ENCODE assay signal across 1 cellular context in the genomic region with DNA sequence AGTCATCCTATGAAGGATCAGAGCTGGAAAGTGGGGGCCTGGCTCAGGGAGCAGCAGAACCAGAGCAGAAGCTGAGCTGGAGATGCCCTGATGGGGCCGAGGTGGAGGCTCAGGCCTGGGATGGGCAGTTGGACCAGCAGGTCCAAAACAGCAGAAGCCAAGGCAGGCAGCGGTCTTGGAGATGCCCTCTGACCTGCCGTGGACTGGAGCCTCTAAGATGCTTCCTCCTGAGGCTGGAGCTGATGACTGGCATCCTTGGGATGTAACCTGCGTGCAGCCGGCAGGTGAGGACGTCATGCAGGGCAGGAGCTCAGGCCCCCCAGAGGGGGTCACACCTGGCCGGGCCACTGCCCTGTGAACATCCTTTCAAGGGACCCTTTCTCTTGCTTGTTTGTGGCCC.
TF ChIP-seq lines count a peak whose summit lies in the region.

No MANE protein-coding gene starts in this region.

TF ChIP-seq in SK-N-SH, 30 proteins besides CTCF, POLR2A, EP300 and RAD21 (continued from another document):
- TF ChIP-seq, protein P1, sequence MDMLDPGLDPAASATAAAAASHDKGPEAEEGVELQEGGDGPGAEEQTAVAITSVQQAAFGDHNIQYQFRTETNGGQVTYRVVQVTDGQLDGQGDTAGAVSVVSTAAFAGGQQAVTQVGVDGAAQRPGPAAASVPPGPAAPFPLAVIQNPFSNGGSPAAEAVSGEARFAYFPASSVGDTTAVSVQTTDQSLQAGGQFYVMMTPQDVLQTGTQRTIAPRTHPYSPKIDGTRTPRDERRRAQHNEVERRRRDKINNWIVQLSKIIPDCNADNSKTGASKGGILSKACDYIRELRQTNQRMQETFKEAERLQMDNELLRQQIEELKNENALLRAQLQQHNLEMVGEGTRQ (IDR thresholded peaks at IDR 0.05; ENCODE audit: borderline replicate concordance, low read depth, low read length), result no peak
- TF ChIP-seq, protein P2, sequence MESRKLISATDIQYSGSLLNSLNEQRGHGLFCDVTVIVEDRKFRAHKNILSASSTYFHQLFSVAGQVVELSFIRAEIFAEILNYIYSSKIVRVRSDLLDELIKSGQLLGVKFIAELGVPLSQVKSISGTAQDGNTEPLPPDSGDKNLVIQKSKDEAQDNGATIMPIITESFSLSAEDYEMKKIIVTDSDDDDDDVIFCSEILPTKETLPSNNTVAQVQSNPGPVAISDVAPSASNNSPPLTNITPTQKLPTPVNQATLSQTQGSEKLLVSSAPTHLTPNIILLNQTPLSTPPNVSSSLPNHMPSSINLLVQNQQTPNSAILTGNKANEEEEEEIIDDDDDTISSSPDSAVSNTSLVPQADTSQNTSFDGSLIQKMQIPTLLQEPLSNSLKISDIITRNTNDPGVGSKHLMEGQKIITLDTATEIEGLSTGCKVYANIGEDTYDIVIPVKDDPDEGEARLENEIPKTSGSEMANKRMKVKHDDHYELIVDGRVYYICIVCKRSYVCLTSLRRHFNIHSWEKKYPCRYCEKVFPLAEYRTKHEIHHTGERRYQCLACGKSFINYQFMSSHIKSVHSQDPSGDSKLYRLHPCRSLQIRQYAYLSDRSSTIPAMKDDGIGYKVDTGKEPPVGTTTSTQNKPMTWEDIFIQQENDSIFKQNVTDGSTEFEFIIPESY (IDR thresholded peaks at IDR 0.05; ENCODE audit: borderline replicate concordance, low read depth), result no peak
- TF ChIP-seq, protein P3, sequence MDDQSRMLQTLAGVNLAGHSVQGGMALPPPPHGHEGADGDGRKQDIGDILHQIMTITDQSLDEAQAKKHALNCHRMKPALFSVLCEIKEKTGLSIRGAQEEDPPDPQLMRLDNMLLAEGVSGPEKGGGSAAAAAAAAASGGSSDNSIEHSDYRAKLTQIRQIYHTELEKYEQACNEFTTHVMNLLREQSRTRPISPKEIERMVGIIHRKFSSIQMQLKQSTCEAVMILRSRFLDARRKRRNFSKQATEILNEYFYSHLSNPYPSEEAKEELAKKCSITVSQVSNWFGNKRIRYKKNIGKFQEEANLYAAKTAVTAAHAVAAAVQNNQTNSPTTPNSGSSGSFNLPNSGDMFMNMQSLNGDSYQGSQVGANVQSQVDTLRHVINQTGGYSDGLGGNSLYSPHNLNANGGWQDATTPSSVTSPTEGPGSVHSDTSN (IDR thresholded peaks at IDR 0.05), result no peak
- TF ChIP-seq RFX5 (IDR thresholded peaks at IDR 0.05; ENCODE audit: low read length) (no peak), GATA2 (CRISPR knock-in tag; IDR thresholded peaks at IDR 0.05) (no peak), FOXJ3 (CRISPR knock-in tag; IDR thresholded peaks at IDR 0.05) (no peak)
- TF ChIP-seq, protein P4, sequence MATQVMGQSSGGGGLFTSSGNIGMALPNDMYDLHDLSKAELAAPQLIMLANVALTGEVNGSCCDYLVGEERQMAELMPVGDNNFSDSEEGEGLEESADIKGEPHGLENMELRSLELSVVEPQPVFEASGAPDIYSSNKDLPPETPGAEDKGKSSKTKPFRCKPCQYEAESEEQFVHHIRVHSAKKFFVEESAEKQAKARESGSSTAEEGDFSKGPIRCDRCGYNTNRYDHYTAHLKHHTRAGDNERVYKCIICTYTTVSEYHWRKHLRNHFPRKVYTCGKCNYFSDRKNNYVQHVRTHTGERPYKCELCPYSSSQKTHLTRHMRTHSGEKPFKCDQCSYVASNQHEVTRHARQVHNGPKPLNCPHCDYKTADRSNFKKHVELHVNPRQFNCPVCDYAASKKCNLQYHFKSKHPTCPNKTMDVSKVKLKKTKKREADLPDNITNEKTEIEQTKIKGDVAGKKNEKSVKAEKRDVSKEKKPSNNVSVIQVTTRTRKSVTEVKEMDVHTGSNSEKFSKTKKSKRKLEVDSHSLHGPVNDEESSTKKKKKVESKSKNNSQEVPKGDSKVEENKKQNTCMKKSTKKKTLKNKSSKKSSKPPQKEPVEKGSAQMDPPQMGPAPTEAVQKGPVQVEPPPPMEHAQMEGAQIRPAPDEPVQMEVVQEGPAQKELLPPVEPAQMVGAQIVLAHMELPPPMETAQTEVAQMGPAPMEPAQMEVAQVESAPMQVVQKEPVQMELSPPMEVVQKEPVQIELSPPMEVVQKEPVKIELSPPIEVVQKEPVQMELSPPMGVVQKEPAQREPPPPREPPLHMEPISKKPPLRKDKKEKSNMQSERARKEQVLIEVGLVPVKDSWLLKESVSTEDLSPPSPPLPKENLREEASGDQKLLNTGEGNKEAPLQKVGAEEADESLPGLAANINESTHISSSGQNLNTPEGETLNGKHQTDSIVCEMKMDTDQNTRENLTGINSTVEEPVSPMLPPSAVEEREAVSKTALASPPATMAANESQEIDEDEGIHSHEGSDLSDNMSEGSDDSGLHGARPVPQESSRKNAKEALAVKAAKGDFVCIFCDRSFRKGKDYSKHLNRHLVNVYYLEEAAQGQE (IDR thresholded peaks at IDR 0.05; ENCODE audit: low read depth, low read length), result no peak
